In the genomic region with DNA sequence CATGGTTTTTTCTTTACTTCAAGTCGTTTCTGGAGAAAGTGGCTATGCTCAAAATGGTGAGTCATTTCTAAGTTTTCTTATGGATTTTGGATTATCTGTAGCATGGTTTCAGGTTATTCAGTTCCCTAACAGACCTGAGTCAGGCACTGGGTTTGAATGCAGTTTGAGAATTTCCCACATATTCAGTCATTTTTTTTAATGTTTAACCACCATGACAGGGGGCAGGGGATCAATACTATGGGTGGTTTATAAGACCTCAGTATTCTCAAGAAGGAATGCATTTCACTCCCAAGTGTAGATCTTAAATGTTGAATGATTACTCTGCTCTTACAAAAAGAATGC, we compare ENCODE assay signal across 1 cellular context.
TF ChIP-seq lines count a peak whose summit lies in the region.

No MANE protein-coding gene starts in this region.

TF ChIP-seq in endothelial cell of umbilical vein, 7 proteins besides CTCF, POLR2A, EP300 and RAD21 (continued from another document):
- TF ChIP-seq JUN (IDR thresholded peaks at IDR 0.05; ENCODE audit: borderline replicate concordance, insufficient read depth, insufficient read length, low read depth): peak; percentile 4
